In the genomic region with DNA sequence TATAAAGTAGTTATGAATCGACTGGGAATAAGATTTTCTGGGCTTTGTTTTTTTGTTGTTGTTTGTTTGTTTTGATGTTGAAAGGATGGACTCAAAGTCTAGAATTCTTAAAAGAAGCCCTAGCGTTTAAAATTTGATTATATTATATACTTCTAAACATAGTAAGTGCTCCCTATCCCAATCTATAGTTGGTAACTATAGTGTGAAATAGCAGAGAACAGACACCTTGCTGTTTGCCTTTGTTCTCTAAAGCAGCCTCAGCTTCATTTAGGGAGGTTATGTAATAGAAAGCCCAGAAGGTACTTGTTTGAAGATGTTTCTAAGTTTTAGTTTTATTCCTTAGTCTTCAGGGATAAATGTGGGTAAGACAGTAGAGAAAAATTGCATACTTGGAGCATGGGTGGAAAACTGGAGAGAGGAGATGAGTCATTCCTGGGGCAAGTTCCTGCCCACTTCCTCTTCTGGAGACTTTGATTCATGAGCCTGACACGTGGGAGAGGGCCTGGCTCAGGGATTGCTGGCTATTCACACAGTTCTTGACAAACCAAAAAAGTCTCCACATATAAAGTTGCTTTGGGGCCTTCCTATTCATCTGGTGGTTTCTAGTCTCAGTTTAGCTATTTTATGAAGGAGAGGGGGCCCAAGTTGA, we compare ENCODE assay signal across 9 cellular contexts.
DNase-seq lines count a peak whose midpoint lies in the region; ATAC-seq and TF ChIP-seq lines count a peak whose summit lies in the region.
"Had no signal": no experiment of that assay in that cellular context is flagged by ENCODE, and none has a peak within 500 bp of the region (broad histone marks: within the 10 kb centered on the region; RNA-seq: fewer than 3 reads in every experiment).

No MANE protein-coding gene starts in this region.

- ATAC-seq in GM18511 (IDR thresholded peaks at IDR 0.05; ENCODE audit: unreplicated experiment) (peak; percentile 84), HG03520 (IDR thresholded peaks at IDR 0.05; ENCODE audit: unreplicated experiment) (peak; percentile 72)

- DNase-seq in A172 (ENCODE audit: low spot score) (peak; percentile 96), SKM-1 (lab: John Stamatoyannopoulos, UW; ENCODE audit: unreplicated experiment) (peak; percentile 84), glomerular visceral epithelial cell (ENCODE audit: extremely low spot score) (peak; percentile 87), prostate gland (ENCODE audit: low spot score) (peak; percentile 37), NCI-H1092 treated with DMSO at 0.1 percent for 48 hours (lab: John Stamatoyannopoulos, UW) (no peak), KG1 (lab: John Stamatoyannopoulos, UW) (no peak)

- no peaks in the 10 kb centered on the region for H3K27me3 ChIP-seq in prostate gland (replicated peaks; ENCODE audit: insufficient read depth)
- H3K27me3 ChIP-seq: breast epithelium had no signal

- H3K9me3 ChIP-seq in prostate gland = no peaks in the 10 kb centered on the region
- H3K9me3 ChIP-seq: breast epithelium had no signal

- TF ChIP-seq POLR2A in prostate gland (IDR thresholded peaks at IDR 0.05) = no peak

- no peak for TF ChIP-seq CTCF in prostate gland (IDR thresholded peaks at IDR 0.05)

- intact Hi-C loops in prostate gland (cut with DNase I) = no loop called here

- H3K27ac ChIP-seq in prostate gland = no peak overlapping the region
- H3K27ac ChIP-seq: breast epithelium had no signal

- no peak overlapping the region for H3K4me3 ChIP-seq in prostate gland
- H3K4me3 ChIP-seq: breast epithelium had no signal

- no peaks in the 10 kb centered on the region for H3K36me3 ChIP-seq in prostate gland
- H3K36me3 ChIP-seq: breast epithelium had no signal

- no peaks in the 10 kb centered on the region for H3K4me1 ChIP-seq in prostate gland (replicated peaks)

- WGBS in prostate gland = 59% methylated on average over 3 of the region's 3 CpGs

Comparison
In these comparisons a context has a peak if more than half of its experiments do, and no peak if none do; other contexts are left out.
1. DNase-seq: peak in A172 (single experiment), SKM-1 (single experiment), glomerular visceral epithelial cell (single experiment) and prostate gland (single experiment); none in NCI-H1092 treated with DMSO at 0.1 percent for 48 hours (single experiment) and KG1 (single experiment).